ENCODE assay signal across 19 cellular contexts in the genomic region with DNA sequence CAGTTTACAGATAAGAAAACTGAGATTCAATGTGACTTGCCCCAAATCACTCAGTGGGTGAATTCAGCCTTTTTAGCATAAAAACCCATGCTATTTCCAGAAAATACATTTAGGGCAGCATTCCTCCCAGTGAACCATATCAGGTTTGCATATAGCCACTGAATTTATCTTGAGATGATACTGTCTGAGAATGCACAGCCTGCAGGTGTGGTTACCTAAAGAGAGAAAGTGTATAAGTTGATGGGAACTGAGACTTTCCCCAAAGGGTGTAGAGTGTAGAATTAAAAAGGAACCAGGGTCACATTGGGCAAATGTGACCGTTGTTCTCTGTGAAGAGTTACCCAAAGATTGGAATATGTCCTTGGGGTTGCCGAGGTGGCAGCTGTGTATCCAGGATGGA.
"Had no signal": no experiment of that assay in that cellular context is flagged by ENCODE, and none has a peak within 500 bp of the region (broad histone marks: within the 10 kb centered on the region; RNA-seq: fewer than 3 reads in every experiment).

No MANE protein-coding gene starts in this region.

- H3K4me3 ChIP-seq: esophagus squamous epithelium, gastroesophageal sphincter, lung, neural progenitor cell, ovary, right atrium auricular region had no signal

- H3K36me3 ChIP-seq: esophagus squamous epithelium, gastroesophageal sphincter, neural progenitor cell, ovary, right atrium auricular region had no signal

- H3K9me3 ChIP-seq: esophagus squamous epithelium, gastroesophageal sphincter, ovary, right atrium auricular region had no signal

- H3K27me3 ChIP-seq: esophagus squamous epithelium, gastroesophageal sphincter, neural progenitor cell, ovary, right atrium auricular region had no signal

- H3K4me1 ChIP-seq: esophagus squamous epithelium, gastroesophageal sphincter, neural progenitor cell, right atrium auricular region had no signal

- ATAC-seq: effector memory CD8-positive, alpha-beta T cell; gastroesophageal sphincter; left cardiac atrium; left ventricle myocardium superior; natural killer cell treated with Interleukin-12 subunit alpha and Interleukin-12 subunit beta and Interleukin-15 and Interleukin-18, amount 100 ng/mL, for 72 hours had no signal

- H3K27ac ChIP-seq: esophagus squamous epithelium, gastroesophageal sphincter, neural progenitor cell, ovary, right atrium auricular region had no signal

- DNase-seq: effector memory CD8-positive, alpha-beta T cell; esophagus squamous epithelium; foreskin fibroblast; immature natural killer cell; left cardiac atrium; left ventricle myocardium superior; mesenchymal stem cell; midbrain; nucleus accumbens; ovary; small intestine; stimulated activated CD4-positive, alpha-beta T cell treated with anti-CD3 and anti-CD28 coated beads, Interleukin-2, amount 100 ng/mL, for 48 hours; stimulated activated naive CD4-positive, alpha-beta T cell treated with Interleukin-2 at 50 U/mL for 16 hours; trophoblast cell had no signal
